18 cellular contexts compared by ENCODE assay signal in genomic region chr9:83132768-83133167, GRCh38.
DNase-seq lines count a peak whose midpoint lies in the region; ATAC-seq and TF ChIP-seq lines count a peak whose summit lies in the region.
"Had no signal": no experiment of that assay in that cellular context is flagged by ENCODE, and none has a peak within 500 bp of the region (broad histone marks: within the 10 kb centered on the region; RNA-seq: fewer than 3 reads in every experiment).

No MANE protein-coding gene starts in this region.

- intact Hi-C loops in left ventricle myocardium inferior (cut with micrococcal nuclease) (no loop called here), heart left ventricle (cut with DNase I) (loop anchor here in 1 of 10 donors (10.0 kb wide), 1 partner anchor 62 kb away; no protein-coding TSS in a partner anchor)

- no peaks in the 10 kb centered on the region for H3K27me3 ChIP-seq in mucosa of rectum (ENCODE audit: control insufficient read depth in 2 of 2, insufficient read depth in 2 of 2, low read length in 2 of 2)
- H3K27me3 ChIP-seq in left ventricle myocardium inferior (ENCODE audit: low read depth), result no peaks in the 10 kb centered on the region
- H3K27me3 ChIP-seq in heart left ventricle, result no peaks in the 10 kb centered on the region
- H3K27me3 ChIP-seq: SJSA1 had no signal

- no peak for TF ChIP-seq POLR2A in heart left ventricle (IDR thresholded peaks at IDR 0.05)

- H3K9me3 ChIP-seq in mucosa of rectum (ENCODE audit: control insufficient read depth in 2 of 2, low read length in 2 of 2) (no peaks in the 10 kb centered on the region), left ventricle myocardium inferior (replicated peaks) (peaks cover 11% of the 10 kb centered on the region), heart left ventricle (peaks cover 0 to 14% (median 7%) of the 10 kb centered on the region in 12 donors)
- H3K9me3 ChIP-seq: SJSA1 had no signal

- ATAC-seq in heart left ventricle, result no peak
- ATAC-seq in GM19023 (IDR thresholded peaks at IDR 0.05; ENCODE audit: unreplicated experiment), result no peak
- ATAC-seq in HG03460 (IDR thresholded peaks at IDR 0.05; ENCODE audit: unreplicated experiment), result no peak

- peak; percentile 21; the same call in 1 of the 2 replicates for TF ChIP-seq CTCF in 22Rv1 (IDR thresholded peaks at IDR 0.05)
- TF ChIP-seq CTCF in left ventricle myocardium inferior (IDR thresholded peaks at IDR 0.05; ENCODE audit: borderline replicate concordance), result no peak
- no peak for TF ChIP-seq CTCF in heart left ventricle (IDR thresholded peaks at IDR 0.05)

- WGBS in heart left ventricle, 4 donors, result 87 to 95% (median 90%) methylated on average over 1 of the region's 1 CpG

- H3K36me3 ChIP-seq in mucosa of rectum (ENCODE audit: control insufficient read depth in 2 of 2, insufficient read depth in 2 of 2, low read length in 2 of 2) (no peaks in the 10 kb centered on the region), left ventricle myocardium inferior (no peaks in the 10 kb centered on the region), heart left ventricle (no peaks in the 10 kb centered on the region)
- H3K36me3 ChIP-seq: SJSA1 had no signal

- no peaks in the 10 kb centered on the region for H3K4me1 ChIP-seq in mucosa of rectum (ENCODE audit: control insufficient read depth in 2 of 2, insufficient read depth in 2 of 2, low read length in 2 of 2)
- no peaks in the 10 kb centered on the region for H3K4me1 ChIP-seq in left ventricle myocardium inferior
- no peaks in the 10 kb centered on the region for H3K4me1 ChIP-seq in heart left ventricle
- H3K4me1 ChIP-seq: SJSA1 had no signal

- DNase-seq in HuH-7 (ENCODE audit: low spot score) (peak; percentile 2), kidney tubule cell (ENCODE audit: low spot score) (peak; percentile 11), left ventricle myocardium inferior (no peak), heart left ventricle (no peak)
- DNase-seq: EL, GOT3, MM.1S, NCI-H1105 treated with DMSO at 0.1 percent for 48 hours, NCI-H187 treated with DMSO at 0.1 percent for 48 hours, NCI-H2171, NCI-H446 treated with DMSO at 0.1 percent for 48 hours, NCI-H748 treated with DMSO at 0.1 percent for 48 hours had no signal

- no peak overlapping the region for H3K9ac ChIP-seq in mucosa of rectum (ENCODE audit: low read depth in 1 of 2, low read length in 2 of 2)

- H3K27ac ChIP-seq in 22Rv1 (peak overlapping the region; percentile 85), mucosa of rectum (ENCODE audit: low read depth in 2 of 2, low read length in 2 of 2) (peak overlapping the region; percentile 32 to 49), left ventricle myocardium inferior (replicated peaks) (no peak overlapping the region), heart left ventricle (no peak overlapping the region)
- H3K27ac ChIP-seq: RWPE1, SJSA1 had no signal

- no peak overlapping the region for H3K4me3 ChIP-seq in mucosa of rectum (ENCODE audit: low read length in 2 of 2)
- H3K4me3 ChIP-seq in left ventricle myocardium inferior, result no peak overlapping the region
- no peak overlapping the region for H3K4me3 ChIP-seq in heart left ventricle
- H3K4me3 ChIP-seq: SJSA1 had no signal

Comparison
In these comparisons a context has a peak if more than half of its experiments do, and no peak if none do; other contexts are left out.
1. H3K27ac ChIP-seq: peak in 22Rv1 (single experiment) and mucosa of rectum (2 of 2); none in left ventricle myocardium inferior (single experiment) and heart left ventricle (0 of 12).
2. DNase-seq: peak in HuH-7 (single experiment) and kidney tubule cell (single experiment); none in left ventricle myocardium inferior (single experiment) and heart left ventricle (0 of 5).